12 cellular contexts compared by ENCODE assay signal in the genomic region with DNA sequence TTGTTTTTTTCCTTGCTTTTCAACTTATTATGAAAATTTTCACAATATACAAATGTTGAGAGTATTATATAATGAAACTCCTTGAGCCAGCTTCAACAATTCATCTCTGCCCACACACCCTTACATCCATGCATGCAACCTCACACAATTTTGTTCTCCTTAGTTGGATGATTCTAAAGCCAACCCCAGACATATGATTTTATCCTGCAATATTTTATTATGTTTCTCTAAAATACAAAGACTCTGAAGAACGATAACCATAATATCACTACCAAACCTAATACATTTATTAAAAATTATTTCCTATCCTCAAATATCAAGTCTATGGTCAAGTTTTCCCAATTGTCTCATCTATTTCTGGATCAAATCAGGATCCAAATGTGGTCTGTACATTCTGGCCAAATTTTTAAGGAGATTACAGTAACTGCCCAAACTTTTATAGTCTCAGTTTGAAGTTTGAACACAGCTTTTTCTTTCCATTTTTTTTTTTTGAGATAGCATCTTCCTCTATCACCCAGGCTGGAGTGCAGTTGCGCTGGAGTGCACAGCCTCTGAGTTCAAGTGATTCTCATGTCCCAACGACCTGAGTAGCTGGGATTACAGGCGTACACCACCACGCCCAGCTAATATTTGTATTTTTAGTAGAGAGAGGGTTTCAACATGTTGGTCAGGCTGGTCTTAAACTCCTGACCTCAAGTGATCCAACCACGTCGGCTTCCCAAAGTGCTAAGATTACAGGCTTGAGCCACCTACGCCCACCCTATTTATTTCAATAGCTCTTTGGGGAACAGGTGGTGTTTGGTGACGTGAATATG.
DNase-seq lines count a peak whose midpoint lies in the region; ATAC-seq, FAIRE-seq and TF ChIP-seq lines count a peak whose summit lies in the region.
"Had no signal": no experiment of that assay in that cellular context is flagged by ENCODE, and none has a peak within 500 bp of the region (broad histone marks: within the 10 kb centered on the region; RNA-seq: fewer than 3 reads in every experiment).

No MANE protein-coding gene starts in this region.

- in situ Hi-C loops in mammary epithelial cell (cut with MboI; ENCODE audit: low sequenced_read_pairs in 2 of 2): no loop called here

- H3K27me3 ChIP-seq in mammary epithelial cell (ENCODE audit: insufficient read depth, low read length) (no peaks in the 10 kb centered on the region), stomach (no peaks in the 10 kb centered on the region)

- DNase-seq in EH (ENCODE audit: low read depth): peak; percentile 64
- no peak for DNase-seq in mammary epithelial cell
- peak; percentile 66 for DNase-seq in iris pigment epithelial cell (ENCODE audit: low read depth)
- DNase-seq in stomach: no peak
- DNase-seq in frontal cortex (ENCODE audit: low spot score in 2 of 2): no peak
- no peak for DNase-seq in NCI-H1092 treated with DMSO at 0.1 percent for 48 hours (lab: John Stamatoyannopoulos, UW)
- DNase-seq: NCI-H1436, NCI-H748 treated with DMSO at 0.1 percent for 48 hours, small intestine had no signal

- H3K4me1 ChIP-seq in mammary epithelial cell (ENCODE audit: insufficient read depth, low read length): peaks cover 26% of the 10 kb centered on the region
- H3K4me1 ChIP-seq in stomach: peaks cover 0 to 13% (median 6%) of the 10 kb centered on the region in 4 donors

- ATAC-seq in HG03439 (IDR thresholded peaks at IDR 0.05; ENCODE audit: unreplicated experiment) (no peak), GM19397 (IDR thresholded peaks at IDR 0.05; ENCODE audit: unreplicated experiment) (no peak)
- ATAC-seq: WTC11 had no signal

- dilution Hi-C loops in mammary epithelial cell (cut with HindIII; ENCODE audit: low sequenced_read_pairs): no loop called here

- TF ChIP-seq POLR2A in stomach (IDR thresholded peaks at IDR 0.05): no peak

- H4K20me1 ChIP-seq in mammary epithelial cell (ENCODE audit: insufficient read depth, low read length): no peaks in the 10 kb centered on the region

- H3K27ac ChIP-seq in mammary epithelial cell (ENCODE audit: insufficient read depth, low read depth, low read length) (peak overlapping the region; percentile 57), stomach (peak overlapping the region in 4 of 5 donors; percentile 56 to 75 (median 69))

- H3K9ac ChIP-seq in mammary epithelial cell (ENCODE audit: insufficient read depth, low read length): peak overlapping the region; percentile 7

- no peak for TF ChIP-seq EP300 in stomach (IDR thresholded peaks at IDR 0.05)

- H3K4me2 ChIP-seq in mammary epithelial cell (ENCODE audit: insufficient read depth, low read depth, low read length): peak overlapping the region; percentile 69

- CTCF ChIA-PET in mammary epithelial cell (lab: Charles Lee; ENCODE audit: low non-redundant PET): no interaction called here

- H3K79me2 ChIP-seq in mammary epithelial cell (ENCODE audit: insufficient read depth, low read length): no peaks in the 10 kb centered on the region

- intact Hi-C loops in mammary epithelial cell (cut with micrococcal nuclease) (loop anchor here (2.0 kb wide), 1 partner anchor 19 kb away; no protein-coding TSS in a partner anchor), stomach (cut with DNase I; ENCODE audit: low total_unique reads) (loop anchor here (10.0 kb wide), 1 partner anchor 59 kb away; no protein-coding TSS in a partner anchor)

- no peak overlapping the region for H3K4me3 ChIP-seq in mammary epithelial cell (replicated peaks in 1 of 3; ENCODE audit: insufficient read depth in 1 of 3, low read depth in 2 of 3, low read length in 3 of 3)
- no peak overlapping the region for H3K4me3 ChIP-seq in stomach

- no peak overlapping the region for H2AFZ ChIP-seq in mammary epithelial cell (ENCODE audit: low read depth, low read length)

- TF ChIP-seq CTCF in mammary epithelial cell (conservative IDR thresholded peaks at IDR 0.05 in 1 of 2, IDR thresholded peaks at IDR 0.05 in 1 of 2; ENCODE audit: extremely low read depth in 1 of 2, insufficient read depth in 1 of 2, low read depth in 1 of 2, low read length in 2 of 2): no peak
- TF ChIP-seq CTCF in stomach (IDR thresholded peaks at IDR 0.05): no peak

- BruUV-seq in mammary epithelial cell (replicated peaks; lab: Mats Ljungman, UMichigan): no TSS peak

- no peaks in the 10 kb centered on the region for H3K36me3 ChIP-seq in mammary epithelial cell (ENCODE audit: insufficient read depth, low read length)
- no peaks in the 10 kb centered on the region for H3K36me3 ChIP-seq in stomach

- no peak for FAIRE-seq in frontal cortex (lab: Jason Lieb, UNC)
- FAIRE-seq: small intestine had no signal

- 68% methylated on average over 9 of the region's 9 CpGs for WGBS in mammary epithelial cell (ENCODE audit: low coverage, missing lambda C conversion rate)
- 60 to 71% (median 69%) methylated on average over 9 of the region's 9 CpGs for WGBS in stomach, 5 donors

- H3K9me3 ChIP-seq in mammary epithelial cell (replicated peaks; ENCODE audit: insufficient read depth, low read length) (no peaks in the 10 kb centered on the region), stomach (no peaks in the 10 kb centered on the region)

Comparison
In these comparisons a context has a peak if more than half of its experiments do, and no peak if none do; other contexts are left out.
1. DNase-seq: peak in EH (single experiment) and iris pigment epithelial cell (single experiment); none in mammary epithelial cell (single experiment), stomach (single experiment), frontal cortex (0 of 2) and NCI-H1092 treated with DMSO at 0.1 percent for 48 hours (single experiment).